ENCODE assay signal across 1 cellular context in genomic region chr15:41443275-41443674, GRCh38.
A peak's percentile ranks its signal among the peaks of the same experiment; 100 is the strongest.
TF ChIP-seq lines count a peak whose summit lies in the region.

No MANE protein-coding gene starts in this region.

TF ChIP-seq in K562, 482 proteins besides CTCF, POLR2A, EP300 and RAD21:
- TF ChIP-seq ESRRA (IDR thresholded peaks at IDR 0.05; ENCODE audit: borderline replicate concordance, low read depth) (peak; percentile 63; the same call in 1 of the 2 replicates), SP1 (CRISPR knock-in tag; IDR thresholded peaks at IDR 0.05) (no peak)
